ENCODE assay signal across 23 cellular contexts in genomic region chr1:196380311-196380710, GRCh38.
DNase-seq lines count a peak whose midpoint lies in the region; ATAC-seq and TF ChIP-seq lines count a peak whose summit lies in the region.
"Had no signal": no experiment of that assay in that cellular context is flagged by ENCODE, and none has a peak within 500 bp of the region (broad histone marks: within the 10 kb centered on the region; RNA-seq: fewer than 3 reads in every experiment).

No MANE protein-coding gene starts in this region.

- no peak overlapping the region for H3K27ac ChIP-seq in mesenchymal stem cell (ENCODE audit: low read length, poor library complexity, severe bottlenecking)
- H3K27ac ChIP-seq in ovary = no peak overlapping the region
- H3K27ac ChIP-seq: 22Rv1, gastroesophageal sphincter, parathyroid adenoma, uterus had no signal

- H3K27me3 ChIP-seq in mesenchymal stem cell (ENCODE audit: control insufficient read depth in 1 of 2, insufficient read depth in 1 of 2, low read length in 2 of 2) (no peaks in the 10 kb centered on the region), ovary (no peaks in the 10 kb centered on the region)
- H3K27me3 ChIP-seq: gastroesophageal sphincter, uterus had no signal

- no peak for TF ChIP-seq POLR2A in ovary (IDR thresholded peaks at IDR 0.05)

- no peak overlapping the region for H3K14ac ChIP-seq in mesenchymal stem cell (ENCODE audit: low read length in 2 of 2)

- no CpG with 5 or more reads among the region's 1 CpG for WGBS in mesenchymal stem cell
- 34 to 45% (median 41%) methylated on average over 1 of the region's 1 CpG for WGBS in ovary, 3 donors

- H3K9ac ChIP-seq in mesenchymal stem cell (ENCODE audit: low read length) = peak overlapping the region; percentile 27
- H3K9ac ChIP-seq: parathyroid adenoma had no signal

- no peak for TF ChIP-seq EP300 in ovary (IDR thresholded peaks at IDR 0.05)

- no peak overlapping the region for H2BK120ac ChIP-seq in mesenchymal stem cell (ENCODE audit: low read depth, low read length)

- TF ChIP-seq CTCF in astrocyte of the spinal cord (IDR thresholded peaks at IDR 0.05; ENCODE audit: low read depth, low read length) (no peak), ovary (IDR thresholded peaks at IDR 0.05) (no peak)

- no peaks in the 10 kb centered on the region for H3K27me3 Mint-ChIP-seq in activated naive CD8-positive, alpha-beta T cell treated with anti-CD3 and anti-CD28 coated beads, Interleukin-2, amount 50 U/mL, for 24 hours

- no peaks in the 10 kb centered on the region for H3K36me3 ChIP-seq in mesenchymal stem cell (ENCODE audit: control insufficient read depth in 1 of 2, insufficient read depth in 2 of 2, low read depth in 1 of 2, low read length in 2 of 2)
- H3K36me3 ChIP-seq in ovary = no peaks in the 10 kb centered on the region
- H3K36me3 ChIP-seq: gastroesophageal sphincter, uterus had no signal

- no peak overlapping the region for H3K23ac ChIP-seq in mesenchymal stem cell (ENCODE audit: low read length in 2 of 2)

- no peak overlapping the region for H2BK15ac ChIP-seq in mesenchymal stem cell (ENCODE audit: low read depth, poor library complexity, severe bottlenecking)

- intact Hi-C loops in ovary (cut with DNase I) = no loop called here

- H3K4me1 ChIP-seq in mesenchymal stem cell (ENCODE audit: control insufficient read depth, insufficient read depth, low read depth, low read length) (no peaks in the 10 kb centered on the region), ovary (ENCODE audit: insufficient read depth) (no peaks in the 10 kb centered on the region)
- H3K4me1 ChIP-seq: parathyroid adenoma, uterus had no signal

- no peak overlapping the region for H3K4me3 ChIP-seq in astrocyte of the spinal cord (ENCODE audit: low read depth, low read length)
- H3K4me3 ChIP-seq in mesenchymal stem cell (ENCODE audit: insufficient read depth in 1 of 2, low read depth in 1 of 2, low read length in 2 of 2) = no peak overlapping the region
- H3K4me3 ChIP-seq in ovary = no peak overlapping the region
- H3K4me3 ChIP-seq: gastroesophageal sphincter, uterus had no signal

- H2AFZ ChIP-seq in mesenchymal stem cell (ENCODE audit: low read depth, low read length) = no peak overlapping the region
- H2AFZ ChIP-seq: parathyroid adenoma had no signal

- H3K18ac ChIP-seq in mesenchymal stem cell (ENCODE audit: low read depth in 1 of 2, low read length in 2 of 2) = no peak overlapping the region

- no peak for ATAC-seq in activated naive CD8-positive, alpha-beta T cell treated with anti-CD3 and anti-CD28 coated beads, Interleukin-2, amount 50 U/mL, for 24 hours
- ATAC-seq: esophagus mucosa, gastroesophageal sphincter, natural killer cell, sciatic nerve had no signal

- no peak overlapping the region for H2AK5ac ChIP-seq in mesenchymal stem cell (ENCODE audit: low read length, severe bottlenecking)

- DNase-seq in NCI-H1436 (lab: John Stamatoyannopoulos, UW) = peak; percentile 46
- DNase-seq in NCI-H1436 treated with DMSO at 0.1 percent for 48 hours (lab: John Stamatoyannopoulos, UW) = no peak
- peak; percentile 67 for DNase-seq in NCI-H2029 treated with DMSO at 0.1 percent for 48 hours (lab: John Stamatoyannopoulos, UW)
- DNase-seq in astrocyte of the spinal cord (ENCODE audit: low read depth, low spot score) = peak; percentile 22
- DNase-seq in mesenchymal stem cell = peak; percentile 53
- no peak for DNase-seq in OCI-M1 (lab: John Stamatoyannopoulos, UW)
- DNase-seq in activated naive CD8-positive, alpha-beta T cell treated with anti-CD3 and anti-CD28 coated beads, Interleukin-2, amount 50 U/mL, for 24 hours = no peak
- DNase-seq in ovary = no peak
- DNase-seq: activated CD4-positive, alpha-beta T cell treated with anti-CD3 and anti-CD28 coated beads, Interleukin-2, amount 50 U/mL, for 1 hour; activated CD8-positive, alpha-beta memory T cell treated with anti-CD3 and anti-CD28 coated beads, Interleukin-2, amount 50 U/mL, for 48 hours; activated effector memory CD4-positive, alpha-beta T cell treated with Interleukin-2 at 50 U/mL for 16 hours; AML-193; caudate nucleus; KG1; natural killer cell; NCI-H526; SIG-M5; uterus had no signal

- H3K4ac ChIP-seq in mesenchymal stem cell (ENCODE audit: low read depth in 1 of 2, low read length in 2 of 2) = no peak overlapping the region

- H3K9me3 ChIP-seq in mesenchymal stem cell (ENCODE audit: control insufficient read depth, low read length) (no peaks in the 10 kb centered on the region), ovary (no peaks in the 10 kb centered on the region)
- H3K9me3 ChIP-seq: gastroesophageal sphincter, uterus had no signal

- H3K4me1 Mint-ChIP-seq in activated naive CD8-positive, alpha-beta T cell treated with anti-CD3 and anti-CD28 coated beads, Interleukin-2, amount 50 U/mL, for 24 hours = no peaks in the 10 kb centered on the region
- H3K4me1 Mint-ChIP-seq: natural killer cell had no signal

- no peaks in the 10 kb centered on the region for H3K36me3 Mint-ChIP-seq in activated naive CD8-positive, alpha-beta T cell treated with anti-CD3 and anti-CD28 coated beads, Interleukin-2, amount 50 U/mL, for 24 hours (ENCODE audit: low read depth)
- H3K36me3 Mint-ChIP-seq: natural killer cell had no signal

- no peak overlapping the region for H3K27ac Mint-ChIP-seq in activated naive CD8-positive, alpha-beta T cell treated with anti-CD3 and anti-CD28 coated beads, Interleukin-2, amount 50 U/mL, for 24 hours
- H3K27ac Mint-ChIP-seq: natural killer cell had no signal

- no peak overlapping the region for H3K4me2 ChIP-seq in mesenchymal stem cell (ENCODE audit: low read length, poor library complexity, severe bottlenecking)

- H2BK12ac ChIP-seq in mesenchymal stem cell (ENCODE audit: low read length in 2 of 2) = no peak overlapping the region

- no peaks in the 10 kb centered on the region for H3K79me1 ChIP-seq in mesenchymal stem cell (replicated peaks; ENCODE audit: low read length, poor library complexity, severe bottlenecking)

- H3K4me3 Mint-ChIP-seq in activated naive CD8-positive, alpha-beta T cell treated with anti-CD3 and anti-CD28 coated beads, Interleukin-2, amount 50 U/mL, for 24 hours = no peak overlapping the region
- H3K4me3 Mint-ChIP-seq: natural killer cell had no signal

- H4K8ac ChIP-seq in mesenchymal stem cell (ENCODE audit: low read length) = no peak overlapping the region

- H2BK5ac ChIP-seq in mesenchymal stem cell (ENCODE audit: low read depth, low read length, poor library complexity, severe bottlenecking) = no peak overlapping the region

- no peaks in the 10 kb centered on the region for H3K9me3 Mint-ChIP-seq in activated naive CD8-positive, alpha-beta T cell treated with anti-CD3 and anti-CD28 coated beads, Interleukin-2, amount 50 U/mL, for 24 hours

- in situ Hi-C loops in astrocyte of the spinal cord (cut with HindIII; ENCODE audit: low sequenced_read_pairs) = no loop called here

- no peak overlapping the region for H4K91ac ChIP-seq in mesenchymal stem cell (ENCODE audit: low read length)

Comparison
In these comparisons a context has a peak if more than half of its experiments do, and no peak if none do; other contexts are left out.
1. DNase-seq: peak in NCI-H1436 (single experiment), NCI-H2029 treated with DMSO at 0.1 percent for 48 hours (single experiment), astrocyte of the spinal cord (single experiment) and mesenchymal stem cell (single experiment); none in NCI-H1436 treated with DMSO at 0.1 percent for 48 hours (single experiment), OCI-M1 (single experiment), activated naive CD8-positive, alpha-beta T cell treated with anti-CD3 and anti-CD28 coated beads, Interleukin-2, amount 50 U/mL, for 24 hours (single experiment) and ovary (0 of 5).